Comparison of ENCODE assay signal across 8 cellular contexts in genomic region chr15:62060116-62060895, GRCh38. TPM values are rescaled to one million over a fixed set of nuclear protein-coding genes. Genes with fewer than 3 reads are reported as not detected.
DNase-seq lines count a peak whose midpoint lies in the region; ATAC-seq and TF ChIP-seq lines count a peak whose summit lies in the region.

A gene with protein sequence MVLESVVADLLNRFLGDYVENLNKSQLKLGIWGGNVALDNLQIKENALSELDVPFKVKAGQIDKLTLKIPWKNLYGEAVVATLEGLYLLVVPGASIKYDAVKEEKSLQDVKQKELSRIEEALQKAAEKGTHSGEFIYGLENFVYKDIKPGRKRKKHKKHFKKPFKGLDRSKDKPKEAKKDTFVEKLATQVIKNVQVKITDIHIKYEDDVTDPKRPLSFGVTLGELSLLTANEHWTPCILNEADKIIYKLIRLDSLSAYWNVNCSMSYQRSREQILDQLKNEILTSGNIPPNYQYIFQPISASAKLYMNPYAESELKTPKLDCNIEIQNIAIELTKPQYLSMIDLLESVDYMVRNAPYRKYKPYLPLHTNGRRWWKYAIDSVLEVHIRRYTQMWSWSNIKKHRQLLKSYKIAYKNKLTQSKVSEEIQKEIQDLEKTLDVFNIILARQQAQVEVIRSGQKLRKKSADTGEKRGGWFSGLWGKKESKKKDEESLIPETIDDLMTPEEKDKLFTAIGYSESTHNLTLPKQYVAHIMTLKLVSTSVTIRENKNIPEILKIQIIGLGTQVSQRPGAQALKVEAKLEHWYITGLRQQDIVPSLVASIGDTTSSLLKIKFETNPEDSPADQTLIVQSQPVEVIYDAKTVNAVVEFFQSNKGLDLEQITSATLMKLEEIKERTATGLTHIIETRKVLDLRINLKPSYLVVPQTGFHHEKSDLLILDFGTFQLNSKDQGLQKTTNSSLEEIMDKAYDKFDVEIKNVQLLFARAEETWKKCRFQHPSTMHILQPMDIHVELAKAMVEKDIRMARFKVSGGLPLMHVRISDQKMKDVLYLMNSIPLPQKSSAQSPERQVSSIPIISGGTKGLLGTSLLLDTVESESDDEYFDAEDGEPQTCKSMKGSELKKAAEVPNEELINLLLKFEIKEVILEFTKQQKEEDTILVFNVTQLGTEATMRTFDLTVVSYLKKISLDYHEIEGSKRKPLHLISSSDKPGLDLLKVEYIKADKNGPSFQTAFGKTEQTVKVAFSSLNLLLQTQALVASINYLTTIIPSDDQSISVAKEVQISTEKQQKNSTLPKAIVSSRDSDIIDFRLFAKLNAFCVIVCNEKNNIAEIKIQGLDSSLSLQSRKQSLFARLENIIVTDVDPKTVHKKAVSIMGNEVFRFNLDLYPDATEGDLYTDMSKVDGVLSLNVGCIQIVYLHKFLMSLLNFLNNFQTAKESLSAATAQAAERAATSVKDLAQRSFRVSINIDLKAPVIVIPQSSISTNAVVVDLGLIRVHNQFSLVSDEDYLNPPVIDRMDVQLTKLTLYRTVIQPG (N-terminal part only) (minus strand): TSS chr15:62060447. CDS start chr15:62060374, 73 bp downstream.

- H3K9me3 ChIP-seq in SU-DHL-6 (ENCODE audit: insufficient read depth, low read length) (no peaks in the 10 kb centered on the region), trophoblast cell (ENCODE audit: insufficient read depth, low read depth, low read length) (no peaks in the 10 kb centered on the region), transverse colon (no peaks in the 10 kb centered on the region)

- peak within 1 kb of the TSS; percentile 64 for H3K18ac ChIP-seq in trophoblast cell (ENCODE audit: low read length)

- intact Hi-C loops in Right ventricle myocardium superior (cut with DNase I) = no loop called here
- intact Hi-C loops in transverse colon (cut with DNase I; ENCODE audit: low total_unique reads) = no loop called here

- H3K9me2 ChIP-seq in SU-DHL-6 (replicated peaks; ENCODE audit: insufficient read depth, low read length) = no peaks in the 10 kb centered on the region

- H4K8ac ChIP-seq in trophoblast cell (ENCODE audit: low read depth, low read length) = peak within 1 kb of the TSS; percentile 77

- H2BK120ac ChIP-seq in trophoblast cell (ENCODE audit: insufficient read depth, low read length, poor library complexity) = peak within 1 kb of the TSS; percentile 45

- peaks cover 3% of the 10 kb centered on the region for H3K79me1 ChIP-seq in trophoblast cell (ENCODE audit: low read length)

- H4K91ac ChIP-seq in trophoblast cell (ENCODE audit: low read depth, low read length) = peak within 1 kb of the TSS; percentile 57

- H3K27ac ChIP-seq in SU-DHL-6 (ENCODE audit: low read depth, low read length) (peak within 1 kb of the TSS; percentile 82), trophoblast cell (ENCODE audit: low read depth, low read length) (peak within 1 kb of the TSS; percentile 42), transverse colon (peak within 1 kb of the TSS; percentile 97 to 99 (median 98))

- no CpG with 5 or more reads among the region's 73 CpGs for WGBS in trophoblast cell (ENCODE audit: extremely low coverage, insufficient coverage, insufficient read length)
- 0 to 1% methylated on average over 6 to 58 of the region's 73 CpGs for whole genome bisulfite sequencing in transverse colon (ENCODE audit: low coverage in 1 of 2), 2 donors

- no peak within 1 kb of the TSS for H2AK5ac ChIP-seq in trophoblast cell (ENCODE audit: low read length)

- ATAC-seq in HG02642 (IDR thresholded peaks at IDR 0.05; ENCODE audit: poor library complexity, unreplicated experiment) (peak; percentile 92), Right ventricle myocardium superior (ENCODE audit: poor library complexity) (peak; percentile 100)

- DNase-seq in NCI-H1105 (lab: John Stamatoyannopoulos, UW) = peak; percentile 96
- DNase-seq in activated naive CD8-positive, alpha-beta T cell treated with anti-CD3 and anti-CD28 coated beads, Interleukin-2, amount 50 U/mL, for 16 hours (ENCODE audit: low read depth, low spot score) = peak; percentile 74
- peak; percentile 96 for DNase-seq in Right ventricle myocardium superior
- DNase-seq in trophoblast cell = peak; percentile 93 to 97
- peak; percentile 94 for DNase-seq in transverse colon

- H3K4me1 ChIP-seq in trophoblast cell (ENCODE audit: control insufficient read depth in 1 of 2, insufficient read depth in 2 of 2, low read length in 2 of 2) (peaks cover 2 to 4% of the 10 kb centered on the region in 2 experiments), transverse colon (peaks cover 0 to 28% (median 13%) of the 10 kb centered on the region in 4 donors)

- H2AFZ ChIP-seq in SU-DHL-6 (ENCODE audit: low read depth, low read length, severe bottlenecking) (peak within 1 kb of the TSS; percentile 89), trophoblast cell (ENCODE audit: insufficient read depth, low read length, poor library complexity) (peak within 1 kb of the TSS; percentile 77)

- H3K9ac ChIP-seq in SU-DHL-6 (ENCODE audit: low read length) = peak within 1 kb of the TSS; percentile 91
- H3K9ac ChIP-seq in trophoblast cell (ENCODE audit: low read length) = peak within 1 kb of the TSS; percentile 66

- H2BK5ac ChIP-seq in trophoblast cell (ENCODE audit: low read depth, low read length, poor library complexity) = no peak within 1 kb of the TSS

- in situ Hi-C loops in transverse colon (cut with MboI; ENCODE audit: low pct_ligation_motif_present in 1 of 4, low pct_unique_long_range_greater_than_20kb in 1 of 4, low sequenced_read_pairs in 3 of 4) = loop anchor here in 1 of 4 donors (10.0 kb wide), 1 partner anchor 86 kb away; no protein-coding TSS in a partner anchor

- H3K23ac ChIP-seq in trophoblast cell (ENCODE audit: low read length) = no peak within 1 kb of the TSS

- H3K79me2 ChIP-seq in SU-DHL-6 (ENCODE audit: insufficient read depth, low read length) (peaks cover 42% of the 10 kb centered on the region), trophoblast cell (ENCODE audit: control insufficient read depth, insufficient read depth, low read length, poor library complexity) (peaks cover 4% of the 10 kb centered on the region)

- peak within 1 kb of the TSS; percentile 96 for H3K4me2 ChIP-seq in SU-DHL-6 (ENCODE audit: low read depth, low read length, poor library complexity, severe bottlenecking)
- H3K4me2 ChIP-seq in trophoblast cell (ENCODE audit: low read length) = peak within 1 kb of the TSS; percentile 89

- H4K12ac ChIP-seq in trophoblast cell (ENCODE audit: low read depth, low read length) = peak within 1 kb of the TSS; percentile 57

- peak; percentile 88 for TF ChIP-seq CTCF in GM12872 (IDR thresholded peaks at IDR 0.05; ENCODE audit: insufficient read depth, low read depth, low read length)
- peak; percentile 77 for TF ChIP-seq CTCF in SU-DHL-6 (IDR thresholded peaks at IDR 0.05; ENCODE audit: insufficient read depth, low read length, poor library complexity, severe bottlenecking)
- peak; percentile 69 to 94 (median 80) for TF ChIP-seq CTCF in transverse colon (IDR thresholded peaks at IDR 0.05)

- H3K4ac ChIP-seq in trophoblast cell (ENCODE audit: low read depth, low read length) = peak within 1 kb of the TSS; percentile 31

- H3K4me3 ChIP-seq in SU-DHL-6 (ENCODE audit: insufficient read depth, low read length, poor library complexity, severe bottlenecking) (peak within 1 kb of the TSS; percentile 96), trophoblast cell (ENCODE audit: low read depth, low read length) (peak within 1 kb of the TSS; percentile 84), transverse colon (peak within 1 kb of the TSS; percentile 79 to 100 (median 92))

- H3K14ac ChIP-seq in trophoblast cell (ENCODE audit: low read length) = peak within 1 kb of the TSS; percentile 70

- no peaks in the 10 kb centered on the region for H3K27me3 ChIP-seq in SU-DHL-6 (ENCODE audit: low read length)
- no peaks in the 10 kb centered on the region for H3K27me3 ChIP-seq in trophoblast cell (ENCODE audit: insufficient read depth, low read length)
- H3K27me3 ChIP-seq in transverse colon = no peaks in the 10 kb centered on the region

- H4K20me1 ChIP-seq in SU-DHL-6 (ENCODE audit: low read depth, low read length) = no peaks in the 10 kb centered on the region

- TF ChIP-seq POLR2A in transverse colon (IDR thresholded peaks at IDR 0.05) = peak; percentile 80

- TF ChIP-seq EP300 in transverse colon (IDR thresholded peaks at IDR 0.05; ENCODE audit: low read depth) = no peak

- H3K36me3 ChIP-seq in SU-DHL-6 (ENCODE audit: low read length) (no peaks in the 10 kb centered on the region), trophoblast cell (ENCODE audit: control insufficient read depth in 1 of 2, insufficient read depth in 2 of 2, low read length in 2 of 2) (no peaks in the 10 kb centered on the region), transverse colon (no peaks in the 10 kb centered on the region)

- H3F3A ChIP-seq in SU-DHL-6 (ENCODE audit: insufficient read depth) = no peaks in the 10 kb centered on the region

- H2BK12ac ChIP-seq in trophoblast cell (ENCODE audit: low read length) = no peak within 1 kb of the TSS

RNA-seq across cellular contexts. Expression of the gene that starts here (rescaled TPM):
- 32.8 TPM for total RNA-seq in Right ventricle myocardium superior
- 9.9 and 10.4 TPM in 2 replicates for polyA plus RNA-seq in trophoblast cell (2013)
- total RNA-seq in transverse colon = 100 to 1,000 TPM in 1 of 4 donors, 10 to 100 TPM in 3; 48.3 to 105 (median 73.2) TPM

Comparison
In these comparisons a context has a peak if more than half of its experiments do, and no peak if none do; other contexts are left out.
1. Peak in every context shown above with its lines: DNase-seq, ATAC-seq, H3K4me3 ChIP-seq and H3K27ac ChIP-seq.
2. H3K27ac ChIP-seq: peak in every context shown above with its lines; median percentile 98 in transverse colon; 82 in SU-DHL-6; 42 in trophoblast cell.